Comparison of ENCODE assay signal across 40 cellular contexts in genomic region chr4:158999849-159000248, GRCh38.
"Had no signal": no experiment of that assay in that cellular context is flagged by ENCODE, and none has a peak within 500 bp of the region (broad histone marks: within the 10 kb centered on the region; RNA-seq: fewer than 3 reads in every experiment).

No MANE protein-coding gene starts in this region.

- H3K9me3 Mint-ChIP-seq: activated naive CD4-positive, alpha-beta T cell treated with anti-CD3 and anti-CD28 coated beads for 36 hours; activated naive CD4-positive, alpha-beta T cell treated with anti-CD3 and anti-CD28 coated beads, Interleukin-2, amount 10 ng/mL, durations not matched to agents 7 days and 5 days; activated naive CD4-positive, alpha-beta T cell treated with anti-CD3 and anti-CD28 coated beads, Interleukin-2, amount 50 U/mL, for 24 hours; activated naive CD4-positive, alpha-beta T cell treated with anti-CD3 and anti-CD28 coated beads, Interleukin-2, amount 50 U/mL, for 72 hours; activated naive CD8-positive, alpha-beta T cell treated with anti-CD3 and anti-CD28 coated beads, Interleukin-2, amount 50 U/mL, for 24 hours; activated T-cell treated with anti-CD3 and anti-CD28 coated beads, Interleukin-2, amount 50 U/mL, for 24 hours; activated T-cell treated with anti-CD3 and anti-CD28 coated beads, Interleukin-2, amount 50 U/mL, for 4 hours; activated T-cell treated with anti-CD3 and anti-CD28 coated beads, Interleukin-2, amount 50 U/mL, for 72 hours; activated T-helper 1 cell treated with anti-CD3 and anti-CD28 coated beads, Interleukin-12 subunit alpha, Interleukin-12 subunit beta, Interleukin-2, Interleukin-4 antibody, amounts not matched to agents 30 ng/mL and 10 ng/mL and 1 ng/mL, durations not matched to agents 14 hours and 24 hours and 36 hours; activated T-helper 17 cell treated with anti-CD3 and anti-CD28 coated beads, Interleukin-2, amount 50 U/mL, for 72 hours; activated T-helper 2 cell treated with anti-CD3 and anti-CD28 coated beads, Interferon-gamma antibody, Interleukin-2, Interleukin-4, amounts not matched to agents 10 μg/mL and 5 μg/mL and 100 μg/mL, durations not matched to agents 14 hours and 24 hours and 36 hours; central memory CD8-positive, alpha-beta T cell had no signal

- ATAC-seq: activated naive CD4-positive, alpha-beta T cell treated with anti-CD3 and anti-CD28 coated beads, Interleukin-2, amount 50 U/mL, for 72 hours; activated naive CD8-positive, alpha-beta T cell treated with anti-CD3 and anti-CD28 coated beads, Interleukin-2, amount 50 U/mL, for 24 hours; activated T-cell treated with anti-CD3 and anti-CD28 coated beads, Interleukin-2, amount 50 U/mL, for 4 hours; activated T-cell treated with anti-CD3 and anti-CD28 coated beads, Interleukin-2, amount 50 U/mL, for 72 hours; activated T-helper 17 cell treated with anti-CD3 and anti-CD28 coated beads, Interleukin-2, amount 50 U/mL, for 72 hours; body of pancreas had no signal

- H3K4me3 Mint-ChIP-seq: activated naive CD4-positive, alpha-beta T cell treated with anti-CD3 and anti-CD28 coated beads for 36 hours; activated naive CD4-positive, alpha-beta T cell treated with anti-CD3 and anti-CD28 coated beads, Interleukin-2, amount 10 ng/mL, durations not matched to agents 7 days and 5 days; activated naive CD4-positive, alpha-beta T cell treated with anti-CD3 and anti-CD28 coated beads, Interleukin-2, amount 50 U/mL, for 24 hours; activated naive CD8-positive, alpha-beta T cell; activated naive CD8-positive, alpha-beta T cell treated with anti-CD3 and anti-CD28 coated beads for 36 hours; activated naive CD8-positive, alpha-beta T cell treated with anti-CD3 and anti-CD28 coated beads, Interleukin-2, amount 10 ng/mL, durations not matched to agents 7 days and 5 days; activated naive CD8-positive, alpha-beta T cell treated with anti-CD3 and anti-CD28 coated beads, Interleukin-2, amount 50 U/mL, for 24 hours; activated T-cell treated with anti-CD3 and anti-CD28 coated beads, Interleukin-2, amount 50 U/mL, for 24 hours; activated T-cell treated with anti-CD3 and anti-CD28 coated beads, Interleukin-2, amount 50 U/mL, for 4 hours; activated T-cell treated with anti-CD3 and anti-CD28 coated beads, Interleukin-2, amount 50 U/mL, for 72 hours; activated T-helper 1 cell treated with anti-CD3 and anti-CD28 coated beads, Interleukin-12 subunit alpha, Interleukin-12 subunit beta, Interleukin-2, Interleukin-4 antibody, amounts not matched to agents 30 ng/mL and 10 ng/mL and 1 ng/mL, durations not matched to agents 14 hours and 24 hours and 36 hours; activated T-helper 17 cell treated with anti-CD3 and anti-CD28 coated beads, Interleukin-2, amount 50 U/mL, for 72 hours; brain; central memory CD8-positive, alpha-beta T cell had no signal

- H3K4me1 Mint-ChIP-seq: activated naive CD4-positive, alpha-beta T cell treated with anti-CD3 and anti-CD28 coated beads, Interleukin-2, amount 10 ng/mL, durations not matched to agents 7 days and 5 days; activated naive CD4-positive, alpha-beta T cell treated with anti-CD3 and anti-CD28 coated beads, Interleukin-2, amount 50 U/mL, for 24 hours; central memory CD8-positive, alpha-beta T cell had no signal

- H3K27ac Mint-ChIP-seq: activated naive CD4-positive, alpha-beta T cell treated with anti-CD3 and anti-CD28 coated beads for 36 hours; activated naive CD4-positive, alpha-beta T cell treated with anti-CD3 and anti-CD28 coated beads, Interleukin-2, amount 10 ng/mL, durations not matched to agents 7 days and 5 days; activated naive CD4-positive, alpha-beta T cell treated with anti-CD3 and anti-CD28 coated beads, Interleukin-2, amount 50 U/mL, for 24 hours; activated naive CD4-positive, alpha-beta T cell treated with anti-CD3 and anti-CD28 coated beads, Interleukin-2, amount 50 U/mL, for 72 hours; activated naive CD8-positive, alpha-beta T cell; activated naive CD8-positive, alpha-beta T cell treated with anti-CD3 and anti-CD28 coated beads for 36 hours; activated naive CD8-positive, alpha-beta T cell treated with anti-CD3 and anti-CD28 coated beads, Interleukin-2, amount 10 ng/mL, durations not matched to agents 7 days and 5 days; activated naive CD8-positive, alpha-beta T cell treated with anti-CD3 and anti-CD28 coated beads, Interleukin-2, amount 50 U/mL, for 24 hours; activated T-cell treated with anti-CD3 and anti-CD28 coated beads, Interleukin-2, amount 50 U/mL, for 24 hours; activated T-cell treated with anti-CD3 and anti-CD28 coated beads, Interleukin-2, amount 50 U/mL, for 72 hours; activated T-helper 1 cell treated with anti-CD3 and anti-CD28 coated beads, Interleukin-12 subunit alpha, Interleukin-12 subunit beta, Interleukin-2, Interleukin-4 antibody, amounts not matched to agents 30 ng/mL and 10 ng/mL and 1 ng/mL, durations not matched to agents 14 hours and 24 hours and 36 hours; activated T-helper 17 cell treated with anti-CD3 and anti-CD28 coated beads, Interleukin-2, amount 50 U/mL, for 72 hours; activated T-helper 2 cell treated with anti-CD3 and anti-CD28 coated beads, Interferon-gamma antibody, Interleukin-2, Interleukin-4, amounts not matched to agents 10 μg/mL and 5 μg/mL and 100 μg/mL, durations not matched to agents 14 hours and 24 hours and 36 hours; brain had no signal

- H3K4me3 ChIP-seq: adrenal gland, ascending aorta, body of pancreas, breast epithelium, cardiac muscle cell had no signal

- H3K36me3 ChIP-seq: adrenal gland, ascending aorta, brain microvascular endothelial cell, breast epithelium, cardiac muscle cell had no signal

- DNase-seq: activated effector memory CD4-positive, alpha-beta T cell treated with anti-CD3 and anti-CD28 coated beads, Interleukin-2, amount 50 U/mL, for 16 hours; activated effector memory CD4-positive, alpha-beta T cell treated with Interleukin-2 at 50 U/mL for 16 hours; activated gamma-delta T cell; activated gamma-delta T cell treated with Interleukin-2 at 50 U/mL for 16 hours; activated naive CD4-positive, alpha-beta T cell; activated naive CD4-positive, alpha-beta T cell treated with anti-CD3 and anti-CD28 coated beads for 36 hours; activated naive CD4-positive, alpha-beta T cell treated with anti-CD3 and anti-CD28 coated beads, Interleukin-2, amount 10 ng/mL, durations not matched to agents 7 days and 5 days; activated naive CD4-positive, alpha-beta T cell treated with anti-CD3 and anti-CD28 coated beads, Interleukin-2, amount 50 U/mL, for 16 hours; activated naive CD4-positive, alpha-beta T cell treated with Interleukin-2 at 50 U/mL for 16 hours; activated naive CD8-positive, alpha-beta T cell treated with anti-CD3 and anti-CD28 coated beads for 36 hours; activated naive CD8-positive, alpha-beta T cell treated with anti-CD3 and anti-CD28 coated beads, Interleukin-2, amount 10 ng/mL, durations not matched to agents 7 days and 5 days; activated naive CD8-positive, alpha-beta T cell treated with anti-CD3 and anti-CD28 coated beads, Interleukin-2, amount 50 U/mL, for 24 hours; activated T-cell treated with anti-CD3 and anti-CD28 coated beads, Interleukin-2, amount 50 U/mL, for 1 hour; activated T-cell treated with anti-CD3 and anti-CD28 coated beads, Interleukin-2, amount 50 U/mL, for 24 hours; activated T-cell treated with anti-CD3 and anti-CD28 coated beads, Interleukin-2, amount 50 U/mL, for 4 hours; activated T-cell treated with anti-CD3 and anti-CD28 coated beads, Interleukin-2, amount 50 U/mL, for 48 hours; activated T-cell treated with anti-CD3 and anti-CD28 coated beads, Interleukin-2, amount 50 U/mL, for 72 hours; adrenal gland; amniotic stem cell; amygdala; anterior cingulate cortex; aorta; body of pancreas; brain microvascular endothelial cell; caudate nucleus; central memory CD4-positive, alpha-beta T cell; cerebellar nuclear complex had no signal

- H3K27ac ChIP-seq: adrenal gland, ascending aorta, body of pancreas, brain microvascular endothelial cell, breast epithelium, cardiac muscle cell had no signal

- H3K27me3 ChIP-seq: adrenal gland, ascending aorta, body of pancreas, brain microvascular endothelial cell, breast epithelium, cardiac muscle cell had no signal

- H3K4me1 ChIP-seq: adrenal gland, ascending aorta, body of pancreas, breast epithelium had no signal

- H3K36me3 Mint-ChIP-seq: activated naive CD4-positive, alpha-beta T cell treated with anti-CD3 and anti-CD28 coated beads, Interleukin-2, amount 10 ng/mL, durations not matched to agents 7 days and 5 days; activated naive CD4-positive, alpha-beta T cell treated with anti-CD3 and anti-CD28 coated beads, Interleukin-2, amount 50 U/mL, for 24 hours; activated naive CD4-positive, alpha-beta T cell treated with anti-CD3 and anti-CD28 coated beads, Interleukin-2, amount 50 U/mL, for 72 hours; activated naive CD8-positive, alpha-beta T cell; activated naive CD8-positive, alpha-beta T cell treated with anti-CD3 and anti-CD28 coated beads for 36 hours; activated naive CD8-positive, alpha-beta T cell treated with anti-CD3 and anti-CD28 coated beads, Interleukin-2, amount 10 ng/mL, durations not matched to agents 7 days and 5 days; brain had no signal

- H3K27me3 Mint-ChIP-seq: activated T-helper 17 cell treated with anti-CD3 and anti-CD28 coated beads, Interleukin-2, amount 50 U/mL, for 72 hours had no signal

- H3K9me3 ChIP-seq: adrenal gland, ascending aorta, body of pancreas, breast epithelium had no signal

- FAIRE-seq: astrocyte, bronchial epithelial cell had no signal
